25 cellular contexts compared by ENCODE assay signal in genomic region chr2:81073412-81073811, GRCh38.
"Had no signal": no experiment of that assay in that cellular context is flagged by ENCODE, and none has a peak within 500 bp of the region (broad histone marks: within the 10 kb centered on the region; RNA-seq: fewer than 3 reads in every experiment).

No MANE protein-coding gene starts in this region.

- H3K9me3 ChIP-seq: colonic mucosa, esophagus squamous epithelium, gastrocnemius medialis, left lung, lower lobe of right lung had no signal

- ATAC-seq: effector memory CD8-positive, alpha-beta T cell; esophagus mucosa; gastrocnemius medialis; heart right ventricle; left cardiac atrium; left lung; left ventricle myocardium superior; lower lobe of right lung; mucosa of descending colon had no signal

- FAIRE-seq: endometrium, islet of Langerhans, keratinocyte had no signal

- DNase-seq: colonic mucosa; cortex of kidney; effector CD8-positive, alpha-beta T cell; effector memory CD8-positive, alpha-beta T cell; endodermal cell; erythroblast; esophagus squamous epithelium; foreskin fibroblast; foreskin melanocyte; gastrocnemius medialis; glutamatergic neuron; head of caudate nucleus; heart right ventricle; hippocampal formation; left cardiac atrium; left lung; left ventricle myocardium superior; lower lobe of right lung; mucosa of descending colon; naive B cell had no signal

- H3K4me3 ChIP-seq: colonic mucosa, esophagus squamous epithelium, gastrocnemius medialis, heart right ventricle, left lung, lower lobe of right lung, mucosa of descending colon had no signal

- H3K27me3 ChIP-seq: colonic mucosa, esophagus squamous epithelium, gastrocnemius medialis, heart right ventricle, left lung had no signal

- H3K4me1 ChIP-seq: colonic mucosa, esophagus squamous epithelium, gastrocnemius medialis, heart right ventricle, left lung, lower lobe of right lung had no signal

- H3K36me3 ChIP-seq: colonic mucosa, esophagus squamous epithelium, gastrocnemius medialis, heart right ventricle, left lung, lower lobe of right lung had no signal

- H3K27ac ChIP-seq: colonic mucosa, epithelial cell of prostate, esophagus squamous epithelium, gastrocnemius medialis, heart right ventricle, left lung, lower lobe of right lung had no signal
